23 cellular contexts compared by ENCODE assay signal in the genomic region with DNA sequence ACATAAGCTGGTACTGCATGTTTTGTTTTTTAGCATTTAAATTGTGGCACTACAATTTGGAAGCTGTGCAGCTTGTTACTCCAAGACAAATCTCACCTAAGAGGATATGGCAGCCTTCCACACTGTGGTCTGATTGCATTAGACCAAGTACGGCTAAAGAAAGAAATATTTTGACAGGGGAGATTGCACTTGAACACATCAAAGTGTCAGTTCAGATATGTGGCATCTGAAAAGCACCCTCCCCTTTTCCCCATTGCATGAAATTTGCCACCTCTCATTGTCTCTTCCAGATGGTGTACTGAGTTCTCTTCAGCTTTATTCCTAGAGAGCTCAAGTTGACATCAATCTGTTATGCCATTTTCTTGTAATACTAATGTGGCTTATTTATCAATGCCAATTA.
A peak's percentile ranks its signal among the peaks of the same experiment; 100 is the strongest.
DNase-seq lines count a peak whose midpoint lies in the region; ATAC-seq and TF ChIP-seq lines count a peak whose summit lies in the region.
"Had no signal": no experiment of that assay in that cellular context is flagged by ENCODE, and none has a peak within 500 bp of the region (broad histone marks: within the 10 kb centered on the region; RNA-seq: fewer than 3 reads in every experiment).

No MANE protein-coding gene starts in this region.

- H3K4me3 ChIP-seq in right atrium auricular region, result no peak overlapping the region
- H3K4me3 ChIP-seq: BLaER1, SJCRH30 had no signal

- TF ChIP-seq CTCF in right atrium auricular region (IDR thresholded peaks at IDR 0.05), result no peak

- ATAC-seq in left cardiac atrium (peak; percentile 23 to 71), HG03442 (IDR thresholded peaks at IDR 0.05; ENCODE audit: unreplicated experiment) (no peak), GM18520 (IDR thresholded peaks at IDR 0.05; ENCODE audit: unreplicated experiment) (no peak)
- ATAC-seq: Panc1 had no signal

- no peaks in the 10 kb centered on the region for H3K36me3 ChIP-seq in right atrium auricular region
- H3K36me3 ChIP-seq: BLaER1, SJCRH30 had no signal

- intact Hi-C loops in left cardiac atrium (cut with DNase I), result no loop called here

- no peaks in the 10 kb centered on the region for H3K9me3 ChIP-seq in right atrium auricular region
- H3K9me3 ChIP-seq: BLaER1, SJCRH30 had no signal

- H3K4me1 ChIP-seq in right atrium auricular region, result no peaks in the 10 kb centered on the region
- H3K4me1 ChIP-seq: BLaER1, SJCRH30 had no signal

- H3K27ac ChIP-seq in right atrium auricular region, result no peak overlapping the region
- H3K27ac ChIP-seq: BLaER1, SJCRH30 had no signal

- no peaks in the 10 kb centered on the region for H3K27me3 ChIP-seq in right atrium auricular region
- H3K27me3 ChIP-seq: BLaER1, SJCRH30 had no signal

- DNase-seq in left cardiac atrium, result no peak
- DNase-seq in right atrium auricular region (ENCODE audit: low spot score), result no peak
- DNase-seq in NCI-H2171 treated with DMSO at 0.1 percent for 48 hours (lab: John Stamatoyannopoulos, UW), result peak; percentile 91
- peak; percentile 35 for DNase-seq in astrocyte of the hippocampus (ENCODE audit: low read depth, low spot score)
- DNase-seq in retina, result peak; percentile 78
- DNase-seq in AG20443 (ENCODE audit: low spot score), result no peak
- DNase-seq: CD4-positive, alpha-beta T cell; COR-L47; DMS153; GOT3; HCEC 1CT; KG1; NCI-H1092 treated with DMSO at 0.1 percent for 48 hours; NCI-H1436 treated with DMSO at 0.1 percent for 48 hours; NCI-H2029 treated with DMSO at 0.1 percent for 48 hours; NCI-H226; NCI-H748 treated with DMSO at 0.1 percent for 48 hours; SJCRH30; T-helper 1 cell had no signal

Comparison
In these comparisons a context has a peak if more than half of its experiments do, and no peak if none do; other contexts are left out.
1. ATAC-seq: peak in left cardiac atrium (2 of 2); none in HG03442 (single experiment) and GM18520 (single experiment).
2. DNase-seq: peak in NCI-H2171 treated with DMSO at 0.1 percent for 48 hours (single experiment), astrocyte of the hippocampus (single experiment) and retina (single experiment); none in left cardiac atrium (single experiment), right atrium auricular region (single experiment) and AG20443 (single experiment).